Comparison of ENCODE assay signal across 22 cellular contexts in the genomic region with DNA sequence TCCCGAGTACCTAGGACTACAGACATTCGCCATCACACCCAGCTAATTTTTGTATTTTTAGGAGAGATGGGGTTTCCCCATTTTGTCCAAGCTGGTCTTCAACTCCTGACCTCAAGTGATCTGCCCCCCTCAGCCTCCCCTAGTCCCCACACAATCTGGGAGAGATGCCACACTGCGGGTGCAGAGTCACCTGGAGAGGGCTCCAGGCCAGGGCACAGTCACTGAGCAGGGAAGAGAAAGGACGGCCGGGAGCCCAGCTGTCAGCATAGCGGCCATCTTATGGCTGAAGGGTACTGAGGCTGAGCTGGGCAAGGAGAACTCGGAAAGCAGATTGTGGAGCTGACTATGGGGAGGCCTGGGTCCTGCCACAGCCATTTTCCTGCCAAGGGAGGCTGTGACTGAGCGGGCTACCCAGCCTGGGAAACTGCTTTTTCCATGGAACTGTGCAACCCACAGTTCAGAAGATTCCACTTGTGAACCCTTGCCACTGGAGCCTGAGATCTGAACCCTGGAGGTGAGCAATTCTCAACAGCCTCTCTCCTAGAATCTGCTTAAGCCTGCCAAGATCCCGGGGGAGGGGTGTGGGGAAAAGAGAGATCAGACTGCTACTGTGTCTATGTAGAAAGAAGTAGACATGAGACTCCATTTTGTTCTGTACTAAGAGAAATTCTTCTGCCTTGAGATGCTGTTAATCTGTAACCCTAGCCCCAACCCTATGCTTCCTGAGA.
"Had no signal": no experiment of that assay in that cellular context is flagged by ENCODE, and none has a peak within 500 bp of the region (broad histone marks: within the 10 kb centered on the region; RNA-seq: fewer than 3 reads in every experiment).

No MANE protein-coding gene starts in this region.

- H3K9me3 ChIP-seq: body of pancreas, heart left ventricle, right lobe of liver, uterus had no signal

- H2AFZ ChIP-seq: parathyroid adenoma had no signal

- H3K9ac ChIP-seq: parathyroid adenoma had no signal

- H3K27me3 ChIP-seq: body of pancreas, cardiac muscle cell, heart left ventricle, right lobe of liver, uterus had no signal

- DNase-seq: activated CD4-positive, alpha-beta T cell treated with anti-CD3 and anti-CD28 coated beads, Interleukin-2, amount 10 ng/mL, durations not matched to agents 24 days and 14 days; activated CD8-positive, alpha-beta memory T cell treated with anti-CD3 and anti-CD28 coated beads, Interleukin-2, amount 10 ng/mL, durations not matched to agents 7 days and 5 days; activated CD8-positive, alpha-beta T cell treated with anti-CD3 and anti-CD28 coated beads for 36 hours; activated gamma-delta T cell; anterior cingulate cortex; body of pancreas; cortex of kidney; heart left ventricle; kidney; naive thymus-derived CD8-positive, alpha-beta T cell; nucleus accumbens; right lobe of liver; stimulated activated CD4-positive, alpha-beta T cell treated with anti-CD3 and anti-CD28 coated beads, Interleukin-2, amount 100 ng/mL, for 48 hours; stimulated activated CD8-positive, alpha-beta memory T cell treated with anti-CD3 and anti-CD28 coated beads, Interleukin-4, amount 100 ng/mL, for 48 hours; stimulated activated naive B cell treated with anti-CD40 and anti-IgM and Interleukin-4, amounts not matched to agents 10 μg/mL and 1 μg/mL and 100 μg/mL, for 72 hours; T-helper 17 cell; trophoblast cell; uterus had no signal

- H3K27ac ChIP-seq: body of pancreas, cardiac muscle cell, heart left ventricle, parathyroid adenoma, right lobe of liver, skin epidermis, uterus had no signal

- FAIRE-seq: kidney had no signal

- H3K4me1 ChIP-seq: parathyroid adenoma, right lobe of liver, uterus had no signal

- H3K4me3 ChIP-seq: body of pancreas, cardiac muscle cell, heart left ventricle, lung, right lobe of liver, skin epidermis, uterus had no signal

- H3K36me3 ChIP-seq: cardiac muscle cell, heart left ventricle, right lobe of liver, uterus had no signal
